In the genomic region with DNA sequence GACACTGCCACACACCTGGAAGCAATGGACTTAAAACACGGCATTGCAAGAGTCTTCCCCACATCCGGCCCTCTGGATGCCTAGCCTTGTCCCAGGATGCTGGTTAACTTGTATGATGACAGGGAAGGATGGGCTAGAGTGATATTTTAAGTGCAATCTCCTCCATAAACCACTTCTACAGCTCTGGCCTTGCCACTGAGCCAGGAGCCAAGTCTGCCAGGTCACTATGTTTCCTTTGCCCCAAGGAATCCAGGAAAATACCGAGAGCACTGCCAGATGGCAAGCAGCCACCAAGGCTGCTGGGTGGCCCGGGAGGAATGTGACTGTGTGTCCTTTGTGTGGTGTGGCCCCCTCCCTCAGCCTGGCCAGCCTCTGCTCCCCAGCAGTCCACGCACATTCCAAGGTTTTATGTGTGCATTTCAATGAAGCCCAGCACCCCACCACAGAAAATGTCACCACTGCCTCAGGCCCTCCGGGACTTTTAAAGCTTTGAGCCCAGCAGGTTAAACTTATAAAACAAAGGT, we compare ENCODE assay signal across 8 cellular contexts.
A peak's percentile ranks its signal among the peaks of the same experiment; 100 is the strongest.
DNase-seq lines count a peak whose midpoint lies in the region; ATAC-seq and TF ChIP-seq lines count a peak whose summit lies in the region.

No MANE protein-coding gene starts in this region.

- no peaks in the 10 kb centered on the region for H3K36me3 ChIP-seq in BJ (ENCODE audit: control insufficient read depth, insufficient read depth, low read length)
- no peaks in the 10 kb centered on the region for H3K36me3 ChIP-seq in neutrophil

- H3K36me3 Mint-ChIP-seq in stimulated activated memory B cell treated with anti-CD40 and anti-IgM and Interleukin-4, amounts not matched to agents 10 μg/mL and 1 μg/mL and 100 μg/mL, for 72 hours = no peaks in the 10 kb centered on the region
- no peaks in the 10 kb centered on the region for H3K36me3 Mint-ChIP-seq in activated CD4-positive, alpha-beta memory T cell treated with anti-CD3 and anti-CD28 coated beads, Interleukin-2, amount 10 ng/mL, durations not matched to agents 7 days and 5 days (ENCODE audit: low read depth)

- TF ChIP-seq CTCF in BJ (IDR thresholded peaks at IDR 0.05; ENCODE audit: insufficient read depth, low read depth, low read length) (no peak), neutrophil (IDR thresholded peaks at IDR 0.05) (no peak)

- H3K4me3 ChIP-seq in BJ (ENCODE audit: low read depth, low read length) (no peak overlapping the region), neutrophil (ENCODE audit: low read depth in 1 of 2, low read length in 1 of 2) (no peak overlapping the region)

- peaks cover 26 to 28% of the 10 kb centered on the region in 2 experiments for H3K4me1 ChIP-seq in neutrophil (ENCODE audit: control insufficient read depth in 1 of 2, insufficient read depth in 1 of 2, low read depth in 1 of 2, low read length in 1 of 2)

- DNase-seq in BJ (ENCODE audit: low read depth) (peak; percentile 61), RPMI8226 (peak; percentile 31), glomerular visceral epithelial cell (ENCODE audit: extremely low spot score) (peak; percentile 74), NCI-H1694 (lab: John Stamatoyannopoulos, UW) (no peak), NOMO-1 treated with dmso at 0.1 percent for 144 hours (lab: John Stamatoyannopoulos, UW; ENCODE audit: unreplicated experiment) (no peak)
- no peak for DNase-seq in activated CD4-positive, alpha-beta memory T cell treated with anti-CD3 and anti-CD28 coated beads, Interleukin-2, amount 10 ng/mL, durations not matched to agents 7 days and 5 days

- peak overlapping the region; percentile 18 for H3K27ac ChIP-seq in neutrophil

- no peak overlapping the region for H3K4me3 Mint-ChIP-seq in stimulated activated memory B cell treated with anti-CD40 and anti-IgM and Interleukin-4, amounts not matched to agents 10 μg/mL and 1 μg/mL and 100 μg/mL, for 72 hours
- no peak overlapping the region for H3K4me3 Mint-ChIP-seq in activated CD4-positive, alpha-beta memory T cell treated with anti-CD3 and anti-CD28 coated beads, Interleukin-2, amount 10 ng/mL, durations not matched to agents 7 days and 5 days

- H3K27me3 Mint-ChIP-seq in stimulated activated memory B cell treated with anti-CD40 and anti-IgM and Interleukin-4, amounts not matched to agents 10 μg/mL and 1 μg/mL and 100 μg/mL, for 72 hours = no peaks in the 10 kb centered on the region
- peaks cover 1% of the 10 kb centered on the region for H3K27me3 Mint-ChIP-seq in activated CD4-positive, alpha-beta memory T cell treated with anti-CD3 and anti-CD28 coated beads, Interleukin-2, amount 10 ng/mL, durations not matched to agents 7 days and 5 days

- H3K27me3 ChIP-seq in BJ (ENCODE audit: control insufficient read depth, insufficient read depth, low read length) (no peaks in the 10 kb centered on the region), neutrophil (no peaks in the 10 kb centered on the region)

- H3K27ac Mint-ChIP-seq in stimulated activated memory B cell treated with anti-CD40 and anti-IgM and Interleukin-4, amounts not matched to agents 10 μg/mL and 1 μg/mL and 100 μg/mL, for 72 hours = no peak overlapping the region
- H3K27ac Mint-ChIP-seq in activated CD4-positive, alpha-beta memory T cell treated with anti-CD3 and anti-CD28 coated beads, Interleukin-2, amount 10 ng/mL, durations not matched to agents 7 days and 5 days = no peak overlapping the region

- CTCF ChIA-PET in BJ (lab: Yijun Ruan, JAX) = interaction anchor here (1.4 kb wide), 1 partner anchor 98 kb away, joined by 3 read pairs; no protein-coding TSS in a partner anchor
- CTCF ChIA-PET in activated CD4-positive, alpha-beta memory T cell treated with anti-CD3 and anti-CD28 coated beads, Interleukin-2, amount 10 ng/mL, durations not matched to agents 7 days and 5 days (lab: Charles Lee) = interaction anchor here (0.5 kb wide), 1 partner anchor 1610 kb away, joined by 3 read pairs; no protein-coding TSS in a partner anchor

- no peaks in the 10 kb centered on the region for H3K4me1 Mint-ChIP-seq in stimulated activated memory B cell treated with anti-CD40 and anti-IgM and Interleukin-4, amounts not matched to agents 10 μg/mL and 1 μg/mL and 100 μg/mL, for 72 hours
- no peaks in the 10 kb centered on the region for H3K4me1 Mint-ChIP-seq in activated CD4-positive, alpha-beta memory T cell treated with anti-CD3 and anti-CD28 coated beads, Interleukin-2, amount 10 ng/mL, durations not matched to agents 7 days and 5 days

- POLR2A ChIA-PET in BJ (lab: Charles Lee) = no interaction called here
- POLR2A ChIA-PET in activated CD4-positive, alpha-beta memory T cell treated with anti-CD3 and anti-CD28 coated beads, Interleukin-2, amount 10 ng/mL, durations not matched to agents 7 days and 5 days (lab: Charles Lee) = no interaction called here

- ATAC-seq in stimulated activated memory B cell treated with anti-CD40 and anti-IgM and Interleukin-4, amounts not matched to agents 10 μg/mL and 1 μg/mL and 100 μg/mL, for 72 hours = no peak

- H3K9me3 Mint-ChIP-seq in stimulated activated memory B cell treated with anti-CD40 and anti-IgM and Interleukin-4, amounts not matched to agents 10 μg/mL and 1 μg/mL and 100 μg/mL, for 72 hours = no peaks in the 10 kb centered on the region
- H3K9me3 Mint-ChIP-seq in activated CD4-positive, alpha-beta memory T cell treated with anti-CD3 and anti-CD28 coated beads, Interleukin-2, amount 10 ng/mL, durations not matched to agents 7 days and 5 days = no peaks in the 10 kb centered on the region

- no peaks in the 10 kb centered on the region for H3K9me3 ChIP-seq in neutrophil

Comparison
In these comparisons a context has a peak if more than half of its experiments do, and no peak if none do; other contexts are left out.
1. DNase-seq: peak in BJ (single experiment), RPMI8226 (single experiment) and glomerular visceral epithelial cell (single experiment); none in NCI-H1694 (single experiment), activated CD4-positive, alpha-beta memory T cell treated with anti-CD3 and anti-CD28 coated beads, Interleukin-2, amount 10 ng/mL, durations not matched to agents 7 days and 5 days (single experiment) and NOMO-1 treated with dmso at 0.1 percent for 144 hours (single experiment).